In genomic region chr6:20416567-20417345, GRCh38 we compare ENCODE assay signal across 15 cellular contexts. TPM values are rescaled to one million over a fixed set of nuclear protein-coding genes. Genes with fewer than 3 reads are reported as not detected.
DNase-seq lines count a peak whose midpoint lies in the region; ATAC-seq, FAIRE-seq and TF ChIP-seq lines count a peak whose summit lies in the region.
"Had no signal": no experiment of that assay in that cellular context is flagged by ENCODE, and none has a peak within 500 bp of the region (broad histone marks: within the 10 kb centered on the region; RNA-seq: fewer than 3 reads in every experiment).

No MANE protein-coding gene starts in this region.

- H2AFZ ChIP-seq in Loucy (ENCODE audit: low read length), result no peak overlapping the region
- no peak overlapping the region for H2AFZ ChIP-seq in neuronal stem cell (ENCODE audit: low read length)
- H2AFZ ChIP-seq: PC-9 had no signal

- H4K8ac ChIP-seq in neuronal stem cell (ENCODE audit: low read depth, low read length), result no peak overlapping the region

- peaks cover 18% of the 10 kb centered on the region for H3K36me3 ChIP-seq in Loucy (ENCODE audit: insufficient read depth, low read length)
- no peaks in the 10 kb centered on the region for H3K36me3 ChIP-seq in esophagus muscularis mucosa
- H3K36me3 ChIP-seq in small intestine (ENCODE audit: control insufficient read depth in 2 of 2, insufficient read depth in 2 of 2, low read length in 2 of 2), result no peaks in the 10 kb centered on the region
- peaks cover 2 to 82% of the 10 kb centered on the region in 2 donors for H3K36me3 ChIP-seq in neuronal stem cell (replicated peaks in 1 of 2; ENCODE audit: control insufficient read depth in 2 of 2, insufficient read depth in 2 of 2, low read length in 2 of 2)

- H3F3A ChIP-seq in Loucy (ENCODE audit: low read depth), result peaks cover 32% of the 10 kb centered on the region

- no peak for FAIRE-seq in small intestine (lab: Jason Lieb, UNC)

- H3K27me3 Mint-ChIP-seq in activated naive CD4-positive, alpha-beta T cell treated with anti-CD3 and anti-CD28 coated beads, Interleukin-2, amount 10 ng/mL, durations not matched to agents 7 days and 5 days, result no peaks in the 10 kb centered on the region
- H3K27me3 Mint-ChIP-seq: activated naive CD8-positive, alpha-beta T cell had no signal

- H3K27ac Mint-ChIP-seq in activated naive CD4-positive, alpha-beta T cell treated with anti-CD3 and anti-CD28 coated beads, Interleukin-2, amount 50 U/mL, for 72 hours, result no peak overlapping the region
- H3K27ac Mint-ChIP-seq in activated naive CD4-positive, alpha-beta T cell treated with anti-CD3 and anti-CD28 coated beads, Interleukin-2, amount 10 ng/mL, durations not matched to agents 7 days and 5 days, result no peak overlapping the region
- H3K27ac Mint-ChIP-seq: activated naive CD8-positive, alpha-beta T cell had no signal

- H2BK120ac ChIP-seq in neuronal stem cell (ENCODE audit: low read depth, low read length), result no peak overlapping the region

- H3K4me2 ChIP-seq in Loucy (ENCODE audit: low read depth, low read length, poor library complexity, severe bottlenecking) (peak overlapping the region; percentile 76), neuronal stem cell (ENCODE audit: insufficient read depth, low read length, poor library complexity, severe bottlenecking) (no peak overlapping the region)
- H3K4me2 ChIP-seq: PC-9 had no signal

- H3K18ac ChIP-seq in neuronal stem cell (ENCODE audit: low read length), result no peak overlapping the region

- H3K79me2 ChIP-seq in Loucy (ENCODE audit: insufficient read depth, low read length), result peaks cover 94% of the 10 kb centered on the region

- peak overlapping the region; percentile 66 for H3K4me3 ChIP-seq in Loucy (ENCODE audit: low read length, poor library complexity, severe bottlenecking)
- no peak overlapping the region for H3K4me3 ChIP-seq in esophagus muscularis mucosa
- no peak overlapping the region for H3K4me3 ChIP-seq in small intestine (ENCODE audit: low read depth in 1 of 2, low read length in 2 of 2)
- H3K4me3 ChIP-seq in neuronal stem cell (ENCODE audit: low read length in 2 of 2), result no peak overlapping the region
- H3K4me3 ChIP-seq: PC-9 had no signal

- no peak overlapping the region for H2BK15ac ChIP-seq in neuronal stem cell (ENCODE audit: low read length)

- no peak for TF ChIP-seq CTCF in Loucy (conservative IDR thresholded peaks at IDR 0.05; ENCODE audit: low read length)
- TF ChIP-seq CTCF in esophagus muscularis mucosa (IDR thresholded peaks at IDR 0.05), result no peak

- H3K4me1 ChIP-seq in Loucy (ENCODE audit: insufficient read depth, low read length, poor library complexity, severe bottlenecking) (peaks cover 85% of the 10 kb centered on the region), esophagus muscularis mucosa (no peaks in the 10 kb centered on the region), small intestine (ENCODE audit: control insufficient read depth in 2 of 2, insufficient read depth in 1 of 2, low read depth in 1 of 2, low read length in 1 of 2) (peaks cover 6 to 25% of the 10 kb centered on the region in 2 donors), neuronal stem cell (ENCODE audit: control insufficient read depth in 2 of 2, insufficient read depth in 1 of 2, low read depth in 1 of 2, low read length in 2 of 2) (peaks cover 0 to 10% of the 10 kb centered on the region in 2 donors)

- 78% methylated on average over 4 of the region's 4 CpGs for WGBS in esophagus muscularis mucosa
- 27 to 55% (median 38%) methylated on average over 4 of the region's 4 CpGs for WGBS in small intestine, 3 donors
- no CpG with 5 or more reads among the region's 4 CpGs for WGBS in neuronal stem cell (ENCODE audit: extremely low coverage in 2 of 2, insufficient read length in 2 of 2, insufficient replicate concordance in 1 of 2), 2 donors

- H2BK12ac ChIP-seq in neuronal stem cell (ENCODE audit: low read length), result no peak overlapping the region

- TF ChIP-seq EP300 in esophagus muscularis mucosa (IDR thresholded peaks at IDR 0.05), result no peak

- H3K27ac ChIP-seq in esophagus muscularis mucosa (replicated peaks in 1 of 4), result no peak overlapping the region
- H3K27ac ChIP-seq in small intestine (ENCODE audit: low read depth in 1 of 2, low read length in 1 of 2), result peak overlapping the region; percentile 46 to 83
- no peak overlapping the region for H3K27ac ChIP-seq in neuronal stem cell (replicated peaks; ENCODE audit: low read length)
- H3K27ac ChIP-seq: PC-9 had no signal

- H3K9me3 ChIP-seq in Loucy (ENCODE audit: insufficient read depth, low read depth, low read length) (no peaks in the 10 kb centered on the region), esophagus muscularis mucosa (peaks cover 0 to 3% (median under 1%) of the 10 kb centered on the region in 4 donors), small intestine (ENCODE audit: control insufficient read depth, low read depth) (no peaks in the 10 kb centered on the region), neuronal stem cell (replicated peaks in 1 of 2; ENCODE audit: control insufficient read depth in 2 of 2, insufficient read depth in 1 of 2, low read depth in 1 of 2, low read length in 2 of 2) (peaks cover 0 to 11% of the 10 kb centered on the region in 2 donors)

- intact Hi-C loops in esophagus muscularis mucosa (cut with DNase I), result no loop called here
- intact Hi-C loops in cardiac septum (cut with DNase I), result no loop called here

- no peak for TF ChIP-seq POLR2A in esophagus muscularis mucosa (IDR thresholded peaks at IDR 0.05; ENCODE audit: low read depth)

- H3K4me1 Mint-ChIP-seq in activated naive CD4-positive, alpha-beta T cell treated with anti-CD3 and anti-CD28 coated beads, Interleukin-2, amount 10 ng/mL, durations not matched to agents 7 days and 5 days, result peaks cover 49% of the 10 kb centered on the region

- ATAC-seq in activated naive CD4-positive, alpha-beta T cell treated with anti-CD3 and anti-CD28 coated beads, Interleukin-2, amount 50 U/mL, for 72 hours, result peak; percentile 57 to 85
- ATAC-seq in HG03442 (IDR thresholded peaks at IDR 0.05; ENCODE audit: unreplicated experiment), result no peak

- no peak overlapping the region for H3K4ac ChIP-seq in neuronal stem cell (ENCODE audit: low read length)

- H3K9me2 ChIP-seq in Loucy (replicated peaks; ENCODE audit: low read depth, low read length), result no peaks in the 10 kb centered on the region

- DNase-seq in activated naive CD4-positive, alpha-beta T cell treated with anti-CD3 and anti-CD28 coated beads, Interleukin-2, amount 50 U/mL, for 72 hours (ENCODE audit: low spot score in 2 of 2), result no peak
- DNase-seq in activated naive CD4-positive, alpha-beta T cell treated with anti-CD3 and anti-CD28 coated beads, Interleukin-2, amount 10 ng/mL, durations not matched to agents 7 days and 5 days, result no peak
- DNase-seq in esophagus muscularis mucosa (ENCODE audit: extremely low spot score), result peak; percentile 68
- DNase-seq in small intestine, result peak; percentile 18
- no peak for DNase-seq in cardiac septum (ENCODE audit: low spot score)
- no peak for DNase-seq in neuronal stem cell (ENCODE audit: low spot score)
- DNase-seq: DMS79 treated with DMSO at 0.1 percent for 48 hours, H9, midbrain, NCI-H345, PC-9, SW 1271 had no signal

- H3K79me1 ChIP-seq in neuronal stem cell (ENCODE audit: low read depth, low read length), result peaks cover 6% of the 10 kb centered on the region

- no peak overlapping the region for H3K23ac ChIP-seq in neuronal stem cell (ENCODE audit: low read depth, low read length, poor library complexity)

- peaks cover 30% of the 10 kb centered on the region for H4K20me1 ChIP-seq in Loucy (ENCODE audit: insufficient read depth, low read length, poor library complexity, severe bottlenecking)

- H2BK5ac ChIP-seq in neuronal stem cell (ENCODE audit: low read length), result no peak overlapping the region

- no peak overlapping the region for H3K4me3 Mint-ChIP-seq in activated naive CD4-positive, alpha-beta T cell treated with anti-CD3 and anti-CD28 coated beads, Interleukin-2, amount 10 ng/mL, durations not matched to agents 7 days and 5 days
- H3K4me3 Mint-ChIP-seq: H9 had no signal

- peaks cover under 1 to 1% of the 10 kb centered on the region in 2 donors for H3K9me3 Mint-ChIP-seq in activated naive CD4-positive, alpha-beta T cell treated with anti-CD3 and anti-CD28 coated beads, Interleukin-2, amount 50 U/mL, for 72 hours
- H3K9me3 Mint-ChIP-seq in activated naive CD4-positive, alpha-beta T cell treated with anti-CD3 and anti-CD28 coated beads, Interleukin-2, amount 10 ng/mL, durations not matched to agents 7 days and 5 days, result no peaks in the 10 kb centered on the region
- H3K9me3 Mint-ChIP-seq: H9 had no signal

- H3K36me3 Mint-ChIP-seq in activated naive CD4-positive, alpha-beta T cell treated with anti-CD3 and anti-CD28 coated beads, Interleukin-2, amount 50 U/mL, for 72 hours, result peaks cover 21 to 43% of the 10 kb centered on the region in 2 donors
- peaks cover 39% of the 10 kb centered on the region for H3K36me3 Mint-ChIP-seq in activated naive CD4-positive, alpha-beta T cell treated with anti-CD3 and anti-CD28 coated beads, Interleukin-2, amount 10 ng/mL, durations not matched to agents 7 days and 5 days

- H4K91ac ChIP-seq in neuronal stem cell (ENCODE audit: low read depth, low read length, poor library complexity), result no peak overlapping the region

- H3K14ac ChIP-seq in neuronal stem cell (ENCODE audit: low read length), result no peak overlapping the region

- CTCF ChIA-PET in activated naive CD4-positive, alpha-beta T cell treated with anti-CD3 and anti-CD28 coated beads, Interleukin-2, amount 10 ng/mL, durations not matched to agents 7 days and 5 days (lab: Charles Lee), result interaction anchor here (1.2 kb wide), 1 partner anchor 111 kb away, joined by 3 read pairs; no protein-coding TSS in a partner anchor

- H2AK5ac ChIP-seq in neuronal stem cell (ENCODE audit: low read depth, low read length), result no peak overlapping the region

- H3K9ac ChIP-seq in Loucy (ENCODE audit: low read depth, low read length, poor library complexity, severe bottlenecking) (peak overlapping the region; percentile 99), neuronal stem cell (ENCODE audit: low read depth, low read length, poor library complexity) (no peak overlapping the region)

- H3K27me3 ChIP-seq in Loucy (ENCODE audit: insufficient read depth, low read length, poor library complexity, severe bottlenecking), result no peaks in the 10 kb centered on the region
- no peaks in the 10 kb centered on the region for H3K27me3 ChIP-seq in esophagus muscularis mucosa
- no peaks in the 10 kb centered on the region for H3K27me3 ChIP-seq in small intestine (ENCODE audit: control insufficient read depth in 2 of 2, insufficient read depth in 2 of 2, low read length in 2 of 2)
- H3K27me3 ChIP-seq in neuronal stem cell (ENCODE audit: control insufficient read depth in 3 of 3, insufficient read depth in 3 of 3, low read depth in 1 of 3, low read length in 3 of 3), result no peaks in the 10 kb centered on the region

RNA-seq across cellular contexts. Expression of gene E2F3, which starts 15.1 kb away (rescaled TPM):
- 10 to 100 TPM; 13.6 to 17.3 TPM for total RNA-seq in activated naive CD4-positive, alpha-beta T cell treated with anti-CD3 and anti-CD28 coated beads, Interleukin-2, amount 50 U/mL, for 72 hours
- total RNA-seq in esophagus muscularis mucosa (1 to 10 TPM; 2.9 to 5.6 (median 4.2) TPM), cardiac septum (8.6 TPM)
- 1 to 10 TPM; 1.8 to 6.6 (median 2.2) TPM for polyA plus RNA-seq in small intestine
- 22.6 TPM for polyA plus RNA-seq in neuronal stem cell (2013, experiment 1 of 2)
- 23.2 TPM for polyA plus RNA-seq in neuronal stem cell (2013, experiment 2 of 2)

Comparison
In these comparisons a context has a peak if more than half of its experiments do, and no peak if none do; other contexts are left out.
1. DNase-seq: peak in esophagus muscularis mucosa (single experiment) and small intestine (single experiment); none in activated naive CD4-positive, alpha-beta T cell treated with anti-CD3 and anti-CD28 coated beads, Interleukin-2, amount 50 U/mL, for 72 hours (0 of 2), activated naive CD4-positive, alpha-beta T cell treated with anti-CD3 and anti-CD28 coated beads, Interleukin-2, amount 10 ng/mL, durations not matched to agents 7 days and 5 days (single experiment), cardiac septum (single experiment) and neuronal stem cell (single experiment).
2. H3K27ac ChIP-seq: peak in small intestine (2 of 2); none in esophagus muscularis mucosa (0 of 4) and neuronal stem cell (single experiment).